2 cellular contexts compared by ENCODE assay signal in genomic region chr20:32858189-32858588, GRCh38.
A peak's percentile ranks its signal among the peaks of the same experiment; 100 is the strongest.
TF ChIP-seq lines count a peak whose summit lies in the region.

No MANE protein-coding gene starts in this region.

TF ChIP-seq in H1, 55 proteins besides CTCF, POLR2A, EP300 and RAD21:
- TF ChIP-seq SIN3A (conservative IDR thresholded peaks at IDR 0.05 in 1 of 2, IDR thresholded peaks at IDR 0.05 in 1 of 2; ENCODE audit: low read depth in 1 of 2, low read length in 2 of 2), result no peak
- TF ChIP-seq CREB1 (IDR thresholded peaks at IDR 0.05), result no peak
- no peak for TF ChIP-seq SUZ12 (IDR thresholded peaks at IDR 0.05; ENCODE audit: low read length)
- TF ChIP-seq NANOG (IDR thresholded peaks at IDR 0.05; ENCODE audit: insufficient read depth, low read depth, low read length, poor library complexity, severe bottlenecking), result no peak
- no peak for TF ChIP-seq POU5F1 (IDR thresholded peaks at IDR 0.05; ENCODE audit: low read depth, low read length)
- TF ChIP-seq, protein P1, sequence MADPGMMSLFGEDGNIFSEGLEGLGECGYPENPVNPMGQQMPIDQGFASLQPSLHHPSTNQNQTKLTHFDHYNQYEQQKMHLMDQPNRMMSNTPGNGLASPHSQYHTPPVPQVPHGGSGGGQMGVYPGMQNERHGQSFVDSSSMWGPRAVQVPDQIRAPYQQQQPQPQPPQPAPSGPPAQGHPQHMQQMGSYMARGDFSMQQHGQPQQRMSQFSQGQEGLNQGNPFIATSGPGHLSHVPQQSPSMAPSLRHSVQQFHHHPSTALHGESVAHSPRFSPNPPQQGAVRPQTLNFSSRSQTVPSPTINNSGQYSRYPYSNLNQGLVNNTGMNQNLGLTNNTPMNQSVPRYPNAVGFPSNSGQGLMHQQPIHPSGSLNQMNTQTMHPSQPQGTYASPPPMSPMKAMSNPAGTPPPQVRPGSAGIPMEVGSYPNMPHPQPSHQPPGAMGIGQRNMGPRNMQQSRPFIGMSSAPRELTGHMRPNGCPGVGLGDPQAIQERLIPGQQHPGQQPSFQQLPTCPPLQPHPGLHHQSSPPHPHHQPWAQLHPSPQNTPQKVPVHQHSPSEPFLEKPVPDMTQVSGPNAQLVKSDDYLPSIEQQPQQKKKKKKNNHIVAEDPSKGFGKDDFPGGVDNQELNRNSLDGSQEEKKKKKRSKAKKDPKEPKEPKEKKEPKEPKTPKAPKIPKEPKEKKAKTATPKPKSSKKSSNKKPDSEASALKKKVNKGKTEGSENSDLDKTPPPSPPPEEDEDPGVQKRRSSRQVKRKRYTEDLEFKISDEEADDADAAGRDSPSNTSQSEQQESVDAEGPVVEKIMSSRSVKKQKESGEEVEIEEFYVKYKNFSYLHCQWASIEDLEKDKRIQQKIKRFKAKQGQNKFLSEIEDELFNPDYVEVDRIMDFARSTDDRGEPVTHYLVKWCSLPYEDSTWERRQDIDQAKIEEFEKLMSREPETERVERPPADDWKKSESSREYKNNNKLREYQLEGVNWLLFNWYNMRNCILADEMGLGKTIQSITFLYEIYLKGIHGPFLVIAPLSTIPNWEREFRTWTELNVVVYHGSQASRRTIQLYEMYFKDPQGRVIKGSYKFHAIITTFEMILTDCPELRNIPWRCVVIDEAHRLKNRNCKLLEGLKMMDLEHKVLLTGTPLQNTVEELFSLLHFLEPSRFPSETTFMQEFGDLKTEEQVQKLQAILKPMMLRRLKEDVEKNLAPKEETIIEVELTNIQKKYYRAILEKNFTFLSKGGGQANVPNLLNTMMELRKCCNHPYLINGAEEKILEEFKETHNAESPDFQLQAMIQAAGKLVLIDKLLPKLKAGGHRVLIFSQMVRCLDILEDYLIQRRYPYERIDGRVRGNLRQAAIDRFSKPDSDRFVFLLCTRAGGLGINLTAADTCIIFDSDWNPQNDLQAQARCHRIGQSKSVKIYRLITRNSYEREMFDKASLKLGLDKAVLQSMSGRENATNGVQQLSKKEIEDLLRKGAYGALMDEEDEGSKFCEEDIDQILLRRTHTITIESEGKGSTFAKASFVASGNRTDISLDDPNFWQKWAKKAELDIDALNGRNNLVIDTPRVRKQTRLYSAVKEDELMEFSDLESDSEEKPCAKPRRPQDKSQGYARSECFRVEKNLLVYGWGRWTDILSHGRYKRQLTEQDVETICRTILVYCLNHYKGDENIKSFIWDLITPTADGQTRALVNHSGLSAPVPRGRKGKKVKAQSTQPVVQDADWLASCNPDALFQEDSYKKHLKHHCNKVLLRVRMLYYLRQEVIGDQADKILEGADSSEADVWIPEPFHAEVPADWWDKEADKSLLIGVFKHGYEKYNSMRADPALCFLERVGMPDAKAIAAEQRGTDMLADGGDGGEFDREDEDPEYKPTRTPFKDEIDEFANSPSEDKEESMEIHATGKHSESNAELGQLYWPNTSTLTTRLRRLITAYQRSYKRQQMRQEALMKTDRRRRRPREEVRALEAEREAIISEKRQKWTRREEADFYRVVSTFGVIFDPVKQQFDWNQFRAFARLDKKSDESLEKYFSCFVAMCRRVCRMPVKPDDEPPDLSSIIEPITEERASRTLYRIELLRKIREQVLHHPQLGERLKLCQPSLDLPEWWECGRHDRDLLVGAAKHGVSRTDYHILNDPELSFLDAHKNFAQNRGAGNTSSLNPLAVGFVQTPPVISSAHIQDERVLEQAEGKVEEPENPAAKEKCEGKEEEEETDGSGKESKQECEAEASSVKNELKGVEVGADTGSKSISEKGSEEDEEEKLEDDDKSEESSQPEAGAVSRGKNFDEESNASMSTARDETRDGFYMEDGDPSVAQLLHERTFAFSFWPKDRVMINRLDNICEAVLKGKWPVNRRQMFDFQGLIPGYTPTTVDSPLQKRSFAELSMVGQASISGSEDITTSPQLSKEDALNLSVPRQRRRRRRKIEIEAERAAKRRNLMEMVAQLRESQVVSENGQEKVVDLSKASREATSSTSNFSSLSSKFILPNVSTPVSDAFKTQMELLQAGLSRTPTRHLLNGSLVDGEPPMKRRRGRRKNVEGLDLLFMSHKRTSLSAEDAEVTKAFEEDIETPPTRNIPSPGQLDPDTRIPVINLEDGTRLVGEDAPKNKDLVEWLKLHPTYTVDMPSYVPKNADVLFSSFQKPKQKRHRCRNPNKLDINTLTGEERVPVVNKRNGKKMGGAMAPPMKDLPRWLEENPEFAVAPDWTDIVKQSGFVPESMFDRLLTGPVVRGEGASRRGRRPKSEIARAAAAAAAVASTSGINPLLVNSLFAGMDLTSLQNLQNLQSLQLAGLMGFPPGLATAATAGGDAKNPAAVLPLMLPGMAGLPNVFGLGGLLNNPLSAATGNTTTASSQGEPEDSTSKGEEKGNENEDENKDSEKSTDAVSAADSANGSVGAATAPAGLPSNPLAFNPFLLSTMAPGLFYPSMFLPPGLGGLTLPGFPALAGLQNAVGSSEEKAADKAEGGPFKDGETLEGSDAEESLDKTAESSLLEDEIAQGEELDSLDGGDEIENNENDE (IDR thresholded peaks at IDR 0.05; ENCODE audit: insufficient replicate concordance, low read length), result peak; percentile 23
- 0 out of 2 replicates have a peak, but pooled peaks have one; percentile 21 for TF ChIP-seq TCF12 (IDR thresholded peaks at IDR 0.05; ENCODE audit: low read depth, low read length)
- no peak for TF ChIP-seq KDM5A (IDR thresholded peaks at IDR 0.05; ENCODE audit: low read length)

TF ChIP-seq in HepG2, 621 proteins besides CTCF, POLR2A, EP300 and RAD21:
- TF ChIP-seq, protein P2, sequence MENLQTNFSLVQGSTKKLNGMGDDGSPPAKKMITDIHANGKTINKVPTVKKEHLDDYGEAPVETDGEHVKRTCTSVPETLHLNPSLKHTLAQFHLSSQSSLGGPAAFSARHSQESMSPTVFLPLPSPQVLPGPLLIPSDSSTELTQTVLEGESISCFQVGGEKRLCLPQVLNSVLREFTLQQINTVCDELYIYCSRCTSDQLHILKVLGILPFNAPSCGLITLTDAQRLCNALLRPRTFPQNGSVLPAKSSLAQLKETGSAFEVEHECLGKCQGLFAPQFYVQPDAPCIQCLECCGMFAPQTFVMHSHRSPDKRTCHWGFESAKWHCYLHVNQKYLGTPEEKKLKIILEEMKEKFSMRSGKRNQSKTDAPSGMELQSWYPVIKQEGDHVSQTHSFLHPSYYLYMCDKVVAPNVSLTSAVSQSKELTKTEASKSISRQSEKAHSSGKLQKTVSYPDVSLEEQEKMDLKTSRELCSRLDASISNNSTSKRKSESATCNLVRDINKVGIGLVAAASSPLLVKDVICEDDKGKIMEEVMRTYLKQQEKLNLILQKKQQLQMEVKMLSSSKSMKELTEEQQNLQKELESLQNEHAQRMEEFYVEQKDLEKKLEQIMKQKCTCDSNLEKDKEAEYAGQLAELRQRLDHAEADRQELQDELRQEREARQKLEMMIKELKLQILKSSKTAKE (CRISPR knock-in tag; IDR thresholded peaks at IDR 0.05; ENCODE audit: borderline replicate concordance), result no peak
- TF ChIP-seq MAZ (IDR thresholded peaks at IDR 0.05; ENCODE audit: borderline replicate concordance, low read depth, low read length) (no peak), MAZ (CRISPR knock-in tag; IDR thresholded peaks at IDR 0.05; ENCODE audit: low read depth) (no peak), SRSF1 (optimal IDR thresholded peaks at IDR 0.05; ENCODE audit: low read depth, low read length) (no peak), IKZF4 (CRISPR knock-in tag; IDR thresholded peaks at IDR 0.05; ENCODE audit: borderline replicate concordance, low read depth, not compliant biosample characterization) (no peak), ZNF746 (CRISPR knock-in tag; IDR thresholded peaks at IDR 0.05) (no peak), THAP8 (CRISPR knock-in tag; IDR thresholded peaks at IDR 0.05; ENCODE audit: borderline replicate concordance) (no peak), ZNF460 (CRISPR knock-in tag; IDR thresholded peaks at IDR 0.05; ENCODE audit: borderline replicate concordance) (no peak), RARG (CRISPR knock-in tag; IDR thresholded peaks at IDR 0.05; ENCODE audit: low read depth) (no peak), ZNF879 (CRISPR knock-in tag; IDR thresholded peaks at IDR 0.05) (no peak), PCBP1 (IDR thresholded peaks at IDR 0.05; ENCODE audit: borderline replicate concordance, low read depth, low read length) (no peak), NKX3-1 (CRISPR knock-in tag; IDR thresholded peaks at IDR 0.05) (no peak), ZFP36L1 (CRISPR knock-in tag; IDR thresholded peaks at IDR 0.05) (no peak), PRMT3 (CRISPR knock-in tag; IDR thresholded peaks at IDR 0.05; ENCODE audit: borderline replicate concordance, low read depth) (no peak), YEATS4 (CRISPR knock-in tag; IDR thresholded peaks at IDR 0.05; ENCODE audit: borderline replicate concordance) (no peak), HDAC6 (IDR thresholded peaks at IDR 0.05; ENCODE audit: low read depth, low read length) (no peak)
- TF ChIP-seq, protein P3, sequence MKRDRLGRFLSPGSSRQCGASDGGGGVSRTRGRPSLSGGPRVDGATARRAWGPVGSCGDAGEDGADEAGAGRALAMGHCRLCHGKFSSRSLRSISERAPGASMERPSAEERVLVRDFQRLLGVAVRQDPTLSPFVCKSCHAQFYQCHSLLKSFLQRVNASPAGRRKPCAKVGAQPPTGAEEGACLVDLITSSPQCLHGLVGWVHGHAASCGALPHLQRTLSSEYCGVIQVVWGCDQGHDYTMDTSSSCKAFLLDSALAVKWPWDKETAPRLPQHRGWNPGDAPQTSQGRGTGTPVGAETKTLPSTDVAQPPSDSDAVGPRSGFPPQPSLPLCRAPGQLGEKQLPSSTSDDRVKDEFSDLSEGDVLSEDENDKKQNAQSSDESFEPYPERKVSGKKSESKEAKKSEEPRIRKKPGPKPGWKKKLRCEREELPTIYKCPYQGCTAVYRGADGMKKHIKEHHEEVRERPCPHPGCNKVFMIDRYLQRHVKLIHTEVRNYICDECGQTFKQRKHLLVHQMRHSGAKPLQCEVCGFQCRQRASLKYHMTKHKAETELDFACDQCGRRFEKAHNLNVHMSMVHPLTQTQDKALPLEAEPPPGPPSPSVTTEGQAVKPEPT (CRISPR knock-in tag; IDR thresholded peaks at IDR 0.05; ENCODE audit: low read depth), result no peak
